ENCODE assay signal across 8 cellular contexts in genomic region chr12:13101854-13102375, GRCh38. TPM values are rescaled to one million over a fixed set of nuclear protein-coding genes. Genes with fewer than 3 reads are reported as not detected.
A peak's percentile ranks its signal among the peaks of the same experiment; 100 is the strongest.
DNase-seq lines count a peak whose midpoint lies in the region; ATAC-seq lines count a peak whose summit lies in the region.

No MANE protein-coding gene starts in this region.

- H3K4me1 Mint-ChIP-seq in activated naive CD8-positive, alpha-beta T cell treated with anti-CD3 and anti-CD28 coated beads for 36 hours: peaks cover 44% of the 10 kb centered on the region

- ATAC-seq in HG02840 (IDR thresholded peaks at IDR 0.05; ENCODE audit: low FRiP score, unreplicated experiment) (no peak), GM19397 (IDR thresholded peaks at IDR 0.05; ENCODE audit: unreplicated experiment) (no peak)

- H3K36me3 Mint-ChIP-seq in activated naive CD8-positive, alpha-beta T cell treated with anti-CD3 and anti-CD28 coated beads for 36 hours: no peaks in the 10 kb centered on the region

- peak overlapping the region; percentile 69 for H3K4me3 Mint-ChIP-seq in activated naive CD8-positive, alpha-beta T cell treated with anti-CD3 and anti-CD28 coated beads for 36 hours

- H3K27ac Mint-ChIP-seq in activated naive CD8-positive, alpha-beta T cell treated with anti-CD3 and anti-CD28 coated beads for 36 hours: peak overlapping the region; percentile 77

- no peaks in the 10 kb centered on the region for H3K27me3 Mint-ChIP-seq in activated naive CD8-positive, alpha-beta T cell treated with anti-CD3 and anti-CD28 coated beads for 36 hours

- no peaks in the 10 kb centered on the region for H3K9me3 ChIP-seq in iPS-18c (ENCODE audit: control insufficient read depth, insufficient read depth, low read length)

- H3K9me3 Mint-ChIP-seq in activated naive CD8-positive, alpha-beta T cell treated with anti-CD3 and anti-CD28 coated beads for 36 hours: no peaks in the 10 kb centered on the region

- H3K4me3 ChIP-seq in iPS-18c (ENCODE audit: insufficient read depth, low read depth, low read length): peak overlapping the region; percentile 84

- peak; percentile 73 for DNase-seq in ELR (ENCODE audit: low read depth)
- peak; percentile 66 for DNase-seq in NCI-H345 (lab: John Stamatoyannopoulos, UW)
- DNase-seq in activated naive CD8-positive, alpha-beta T cell treated with anti-CD3 and anti-CD28 coated beads for 36 hours: no peak
- DNase-seq in stimulated activated CD4-positive, alpha-beta T cell treated with anti-CD3 and anti-CD28 coated beads, Interleukin-4, amount 100 ng/mL, for 24 hours: peak; percentile 25
- no peak for DNase-seq in NCI-H2196 (lab: John Stamatoyannopoulos, UW; ENCODE audit: unreplicated experiment)

RNA-seq across cellular contexts. Expression of gene GSG1, which starts 1.6 kb away (rescaled TPM):
- total RNA-seq in activated naive CD8-positive, alpha-beta T cell treated with anti-CD3 and anti-CD28 coated beads for 36 hours: not detected

RNA-seq across cellular contexts. Expression of gene FAM234B, which starts 57.7 kb away (rescaled TPM):
- total RNA-seq in activated naive CD8-positive, alpha-beta T cell treated with anti-CD3 and anti-CD28 coated beads for 36 hours: 1 to 10 TPM; 6.9 to 8.4 TPM

Comparison
In these comparisons a context has a peak if more than half of its experiments do, and no peak if none do; other contexts are left out.
1. DNase-seq: peak in ELR (single experiment), NCI-H345 (single experiment) and stimulated activated CD4-positive, alpha-beta T cell treated with anti-CD3 and anti-CD28 coated beads, Interleukin-4, amount 100 ng/mL, for 24 hours (single experiment); none in activated naive CD8-positive, alpha-beta T cell treated with anti-CD3 and anti-CD28 coated beads for 36 hours (single experiment) and NCI-H2196 (single experiment).